In genomic region chr1:54490361-54491248, GRCh38 we compare ENCODE assay signal across 10 cellular contexts. TPM values are rescaled to one million over a fixed set of nuclear protein-coding genes. Genes with fewer than 3 reads are reported as not detected.
DNase-seq lines count a peak whose midpoint lies in the region; ATAC-seq and TF ChIP-seq lines count a peak whose summit lies in the region.
"Had no signal": no experiment of that assay in that cellular context is flagged by ENCODE, and none has a peak within 500 bp of the region (broad histone marks: within the 10 kb centered on the region; RNA-seq: fewer than 3 reads in every experiment).

No MANE protein-coding gene starts in this region.

- H3K27ac Mint-ChIP-seq in GM23338: no peak overlapping the region
- H3K27ac Mint-ChIP-seq in WTC11: no peak overlapping the region

- no peak for TF ChIP-seq POLR2A in erythroblast (IDR thresholded peaks at IDR 0.05; ENCODE audit: low read length)

- H3F3A ChIP-seq in GM23338 (replicated peaks; ENCODE audit: low read depth) (peaks cover 19% of the 10 kb centered on the region), MM.1S (ENCODE audit: insufficient read depth, low read length) (0 out of 2 replicates have a peak, but pooled peaks cover 11% of the 10 kb centered on the region)

- peaks cover 32 to 64% (median 57%) of the 10 kb centered on the region in 10 experiments for H3K4me1 ChIP-seq in BLaER1 treated with 17β-estradiol and CSF1 and Interleukin-3, amounts not matched to agents 10 nM and 100 nM
- H3K4me1 ChIP-seq in GM23338 (ENCODE audit: insufficient read depth) (peaks cover 28% of the 10 kb centered on the region), mesendoderm (ENCODE audit: control insufficient read depth, low read depth, low read length) (peaks cover 10% of the 10 kb centered on the region), MM.1S (ENCODE audit: low read length) (peaks cover 11% of the 10 kb centered on the region)

- no peak overlapping the region for H3K27ac ChIP-seq in BLaER1 treated with 17β-estradiol and CSF1 and Interleukin-3, amounts not matched to agents 10 nM and 100 nM
- no peak overlapping the region for H3K27ac ChIP-seq in GM23338 (ENCODE audit: low read depth)
- H3K27ac ChIP-seq in mesendoderm (ENCODE audit: low read depth, low read length): no peak overlapping the region
- H3K27ac ChIP-seq in MM.1S (ENCODE audit: low read length): no peak overlapping the region

- peak overlapping the region; percentile 81 for H3K4ac ChIP-seq in mesendoderm (ENCODE audit: low read depth, low read length)

- H3K79me1 ChIP-seq in mesendoderm (ENCODE audit: low read length): no peaks in the 10 kb centered on the region

- H4K20me1 ChIP-seq in BLaER1 treated with 17β-estradiol and CSF1 and Interleukin-3, amounts not matched to agents 10 nM and 100 nM: no peaks in the 10 kb centered on the region
- H4K20me1 ChIP-seq in GM23338 (replicated peaks; ENCODE audit: insufficient read depth): no peaks in the 10 kb centered on the region
- no peaks in the 10 kb centered on the region for H4K20me1 ChIP-seq in MM.1S (ENCODE audit: insufficient read depth, low read length)

- peaks cover 0 to 12% (median 3%) of the 10 kb centered on the region in 11 experiments; a peak in 11 of 22 replicates for H3K9me3 ChIP-seq in BLaER1 treated with 17β-estradiol and CSF1 and Interleukin-3, amounts not matched to agents 10 nM and 100 nM (replicated peaks in 1 of 11)
- H3K9me3 ChIP-seq in MM.1S (replicated peaks; ENCODE audit: insufficient read depth, low read length): no peaks in the 10 kb centered on the region

- CTCF ChIA-PET in WTC11 (lab: Charles Lee): interaction anchor here (0.6 to 5.6 kb wide), 20 partner anchors 9 to 499 kb away, joined by 3 to 145 read pairs (median 4); partner anchors contain the start of genes ACOT11 and SSBP3

- H4K8ac ChIP-seq in mesendoderm (ENCODE audit: low read depth, low read length): no peak overlapping the region

- H2BK120ac ChIP-seq in mesendoderm (ENCODE audit: low read depth, low read length): no peak overlapping the region

- H3K4me1 Mint-ChIP-seq in GM23338 (peaks cover 30% of the 10 kb centered on the region), WTC11 (peaks cover 26% of the 10 kb centered on the region)

- H3K56ac ChIP-seq in mesendoderm (ENCODE audit: low read length): peak overlapping the region; percentile 63

- no peak overlapping the region for H4K5ac ChIP-seq in mesendoderm (ENCODE audit: low read length)

- no peak overlapping the region for H2AK5ac ChIP-seq in mesendoderm (ENCODE audit: low read length)

- H3K36me3 Mint-ChIP-seq in GM23338 (ENCODE audit: low read depth) (no peaks in the 10 kb centered on the region; the same call in 2 of the 3 replicates), WTC11 (no peaks in the 10 kb centered on the region)

- H3K4me3 Mint-ChIP-seq in GM23338: peak overlapping the region; percentile 50
- peak overlapping the region; percentile 54 for H3K4me3 Mint-ChIP-seq in WTC11

- H3K18ac ChIP-seq in mesendoderm (ENCODE audit: low read length): peak overlapping the region; percentile 76

- H3K27me3 Mint-ChIP-seq in GM23338 (ENCODE audit: insufficient read depth, low read depth, poor library complexity): peaks cover 25% of the 10 kb centered on the region
- H3K27me3 Mint-ChIP-seq in WTC11 (ENCODE audit: low read depth): peaks cover 13% of the 10 kb centered on the region

- H3K79me2 ChIP-seq in GM23338 (replicated peaks; ENCODE audit: insufficient read depth) (no peaks in the 10 kb centered on the region), mesendoderm (ENCODE audit: control insufficient read depth, insufficient read depth, low read length) (no peaks in the 10 kb centered on the region), MM.1S (ENCODE audit: low read length) (no peaks in the 10 kb centered on the region)

- DNase-seq in GM23338 (ENCODE audit: low spot score): peak; percentile 92
- DNase-seq in WTC11 (ENCODE audit: low spot score): peak; percentile 80
- peak; percentile 92 for DNase-seq in mesendoderm
- no peak for DNase-seq in erythroblast (lab: John Stamatoyannopoulos, UW)
- DNase-seq in MM.1S: no peak
- DNase-seq in cerebellar cortex (ENCODE audit: low spot score): no peak
- DNase-seq: activated CD4-positive, CD25-positive, alpha-beta regulatory T cell treated with anti-CD3 and anti-CD28 coated beads, Interleukin-2, amount 50 U/mL, for 72 hours; NK-92 treated with Interleukin-12 subunit alpha and Interleukin-12 subunit beta, amount 100 ng/mL, for 24 hours had no signal

- ATAC-seq in GM23338 (peak; percentile 54), WTC11 (peak; percentile 63), GM21786 (IDR thresholded peaks at IDR 0.05; ENCODE audit: unreplicated experiment) (no peak)

- H2AFZ ChIP-seq in GM23338 (peak overlapping the region; percentile 76), MM.1S (ENCODE audit: low read length) (no peak overlapping the region)

- no peaks in the 10 kb centered on the region for H3K36me3 ChIP-seq in BLaER1 treated with 17β-estradiol and CSF1 and Interleukin-3, amounts not matched to agents 10 nM and 100 nM
- no peaks in the 10 kb centered on the region for H3K36me3 ChIP-seq in GM23338 (ENCODE audit: insufficient read depth)
- H3K36me3 ChIP-seq in mesendoderm (ENCODE audit: control insufficient read depth, insufficient read depth, low read length): no peaks in the 10 kb centered on the region
- no peaks in the 10 kb centered on the region for H3K36me3 ChIP-seq in MM.1S (replicated peaks; ENCODE audit: insufficient read depth, low read length)

- H3K27me3 ChIP-seq in BLaER1 treated with 17β-estradiol and CSF1 and Interleukin-3, amounts not matched to agents 10 nM and 100 nM: no peaks in the 10 kb centered on the region
- H3K27me3 ChIP-seq in GM23338 (ENCODE audit: insufficient read depth) (peaks cover 16% of the 10 kb centered on the region), mesendoderm (ENCODE audit: insufficient read depth, low read length, poor library complexity) (no peaks in the 10 kb centered on the region), MM.1S (replicated peaks; ENCODE audit: insufficient read depth, low read length) (peaks cover 20% of the 10 kb centered on the region)

- H3K4me2 ChIP-seq in BLaER1 treated with 17β-estradiol and CSF1 and Interleukin-3, amounts not matched to agents 10 nM and 100 nM: peak overlapping the region; percentile 91 to 99 (median 97)
- H3K4me2 ChIP-seq in GM23338: peak overlapping the region; percentile 100
- peak overlapping the region; percentile 39 for H3K4me2 ChIP-seq in mesendoderm (ENCODE audit: low read length)
- no peak overlapping the region for H3K4me2 ChIP-seq in MM.1S (ENCODE audit: low read depth, low read length)

- POLR2A ChIA-PET in WTC11 (lab: Charles Lee): interaction anchor here (0.9 to 7.7 kb wide), 3 partner anchors 10 to 88 kb away, joined by 3 to 127 read pairs (median 4); partner anchors contain the start of gene SSBP3

- H2BK5ac ChIP-seq in mesendoderm (ENCODE audit: low read length): peak overlapping the region; percentile 47

- H3K4me3 ChIP-seq in BLaER1 treated with 17β-estradiol and CSF1 and Interleukin-3, amounts not matched to agents 10 nM and 100 nM: 0 out of 20 replicates have a peak overlapping the region, but pooled peaks of 4 of the 10 experiments have one; percentile 1 to 17 (median 10)
- H3K4me3 ChIP-seq in GM23338 (peak overlapping the region; percentile 48), mesendoderm (ENCODE audit: low read length) (no peak overlapping the region), MM.1S (ENCODE audit: low read length) (no peak overlapping the region)

- no CpG with 5 or more reads among the region's 22 CpGs for WGBS in mesendoderm (ENCODE audit: extremely low coverage, insufficient coverage, low lambda C conversion rate)

- H3K9ac ChIP-seq in BLaER1 treated with 17β-estradiol and CSF1 and Interleukin-3, amounts not matched to agents 10 nM and 100 nM: peak overlapping the region in 4 of 11 experiments; percentile 18 to 83 (median 50); a peak in 5 of 22 replicates
- peak overlapping the region; percentile 37 for H3K9ac ChIP-seq in mesendoderm (ENCODE audit: low read length)
- H3K9ac ChIP-seq in MM.1S (ENCODE audit: low read length): no peak overlapping the region

- H3K9me2 ChIP-seq in GM23338 (ENCODE audit: insufficient read depth) (no peaks in the 10 kb centered on the region), MM.1S (replicated peaks; ENCODE audit: insufficient read depth, low read length) (no peaks in the 10 kb centered on the region)

- no peak for TF ChIP-seq CTCF in GM23338 (conservative IDR thresholded peaks at IDR 0.05; ENCODE audit: low read depth in 2 of 2)
- no peak for TF ChIP-seq CTCF in WTC11 (IDR thresholded peaks at IDR 0.05)
- TF ChIP-seq CTCF in MM.1S (IDR thresholded peaks at IDR 0.05; ENCODE audit: low read length): no peak

- no peaks in the 10 kb centered on the region for H3K9me3 Mint-ChIP-seq in GM23338
- H3K9me3 Mint-ChIP-seq in WTC11: no peaks in the 10 kb centered on the region

- H2BK15ac ChIP-seq in mesendoderm (replicated peaks; ENCODE audit: low read depth): no peak overlapping the region

- H3K23ac ChIP-seq in mesendoderm (ENCODE audit: low read length): no peak overlapping the region

TF ChIP-seq in GM23338, 12 proteins besides CTCF, POLR2A, EP300 and RAD21:
- no peak for TF ChIP-seq EZH2 (IDR thresholded peaks at IDR 0.05; ENCODE audit: low read depth, unreplicated experiment)
- TF ChIP-seq ZNF331 (CRISPR knock-in tag; IDR thresholded peaks at IDR 0.05; ENCODE audit: low read depth): peak; percentile 49

TF ChIP-seq in WTC11, 78 proteins besides CTCF, POLR2A, EP300 and RAD21:
- TF ChIP-seq ZNF416 (CRISPR knock-in tag; IDR thresholded peaks at IDR 0.05) (no peak), MLX (CRISPR knock-in tag; IDR thresholded peaks at IDR 0.05) (no peak), ZNF317 (CRISPR knock-in tag; IDR thresholded peaks at IDR 0.05; ENCODE audit: borderline replicate concordance, low read depth) (no peak), ZNF263 (CRISPR knock-in tag; IDR thresholded peaks at IDR 0.05; ENCODE audit: low read depth) (peak; percentile 80)

RNA-seq across cellular contexts. Expression of gene ACOT11, which starts 57.4 kb away (rescaled TPM):
- total RNA-seq in GM23338 (2014; rRNA removed; shearing (Covaris generic)): 2.7 and 3.7 TPM in 2 replicates
- polyA plus RNA-seq in GM23338 (2016; fragmentation: Nextera tagmentation; extraction: Ambion mirVana): 1.6 and 2.0 TPM in 2 replicates
- 3.8 to 4.4 TPM (median 4.2 TPM) in 3 replicates for total RNA-seq in WTC11 (2021)
- polyA plus RNA-seq in mesendoderm (2013, experiment 1 of 2): 3.4 TPM
- 3.5 TPM for polyA plus RNA-seq in mesendoderm (2013, experiment 2 of 2)

Comparison
In these comparisons a context has a peak if more than half of its experiments do, and no peak if none do; other contexts are left out.
1. DNase-seq: peak in GM23338 (single experiment), WTC11 (single experiment) and mesendoderm (single experiment); none in erythroblast (0 of 2), MM.1S (single experiment) and cerebellar cortex (single experiment).